Comparison of ENCODE assay signal across 10 cellular contexts in the genomic region with DNA sequence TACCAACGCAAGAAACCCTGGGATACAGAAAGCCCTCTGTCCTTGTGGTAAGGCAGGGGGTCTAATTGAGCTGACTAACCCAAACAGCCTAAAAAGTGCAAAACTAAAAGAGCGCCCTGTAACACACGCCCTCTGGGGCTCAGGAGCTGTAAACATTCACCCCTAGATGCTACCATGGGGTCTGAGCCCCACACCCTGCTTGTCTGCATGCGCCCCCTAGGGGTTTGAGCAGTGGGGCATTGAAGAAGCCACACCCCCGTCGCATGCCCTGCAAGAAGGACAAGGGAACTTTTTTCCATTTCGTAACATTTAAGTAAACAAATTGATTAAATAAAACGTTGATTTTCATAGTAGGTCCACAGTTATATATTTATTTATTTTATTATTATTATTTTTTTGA.
A peak's percentile ranks its signal among the peaks of the same experiment; 100 is the strongest.
DNase-seq lines count a peak whose midpoint lies in the region; ATAC-seq and TF ChIP-seq lines count a peak whose summit lies in the region.
"Had no signal": no experiment of that assay in that cellular context is flagged by ENCODE, and none has a peak within 500 bp of the region (broad histone marks: within the 10 kb centered on the region; RNA-seq: fewer than 3 reads in every experiment).

No MANE protein-coding gene starts in this region.

- no peaks in the 10 kb centered on the region for H3K27me3 Mint-ChIP-seq in activated naive CD8-positive, alpha-beta T cell treated with anti-CD3 and anti-CD28 coated beads, Interleukin-2, amount 50 U/mL, for 24 hours
- H3K27me3 Mint-ChIP-seq in type B pancreatic cell: no peaks in the 10 kb centered on the region

- no peaks in the 10 kb centered on the region for H3K9me3 Mint-ChIP-seq in activated naive CD8-positive, alpha-beta T cell treated with anti-CD3 and anti-CD28 coated beads, Interleukin-2, amount 50 U/mL, for 24 hours
- H3K9me3 Mint-ChIP-seq in type B pancreatic cell: no peaks in the 10 kb centered on the region
- H3K9me3 Mint-ChIP-seq: T-helper 1 cell treated with Interleukin-12 subunit alpha and Interleukin-12 subunit beta and Interleukin-4 antibody, amounts not matched to agents 30 μg/mL and 1 μg/mL, for 36 hours had no signal

- no peak overlapping the region for H3K27ac Mint-ChIP-seq in activated naive CD8-positive, alpha-beta T cell treated with anti-CD3 and anti-CD28 coated beads, Interleukin-2, amount 50 U/mL, for 24 hours
- no peak overlapping the region for H3K27ac Mint-ChIP-seq in type B pancreatic cell
- H3K27ac Mint-ChIP-seq: T-helper 1 cell treated with Interleukin-12 subunit alpha and Interleukin-12 subunit beta and Interleukin-4 antibody, amounts not matched to agents 30 μg/mL and 1 μg/mL, for 36 hours had no signal

- POLR2A ChIA-PET in GM10248 (lab: Yijun Ruan, JAX): no interaction called here

- H3K36me3 Mint-ChIP-seq in activated naive CD8-positive, alpha-beta T cell treated with anti-CD3 and anti-CD28 coated beads, Interleukin-2, amount 50 U/mL, for 24 hours (ENCODE audit: low read depth): no peaks in the 10 kb centered on the region
- H3K36me3 Mint-ChIP-seq in type B pancreatic cell: no peaks in the 10 kb centered on the region

- DNase-seq in GM10248 (ENCODE audit: extremely low spot score) (peak; percentile 10), type B pancreatic cell (ENCODE audit: extremely low spot score, unreplicated experiment) (no peak), hepatic stellate cell (ENCODE audit: low spot score) (no peak), globus pallidus (ENCODE audit: low spot score) (no peak), kidney glomerular epithelial cell (lab: John Stamatoyannopoulos, UW) (no peak)
- peak; percentile 21 for DNase-seq in activated naive CD8-positive, alpha-beta T cell treated with anti-CD3 and anti-CD28 coated beads, Interleukin-2, amount 50 U/mL, for 24 hours
- DNase-seq: NCI-H2029 had no signal

- CTCF ChIA-PET in GM10248 (lab: Yijun Ruan, JAX): interaction anchor here (1.3 kb wide), 1 partner anchor 12 kb away, joined by 4 read pairs; no protein-coding TSS in a partner anchor

- H3K4me3 Mint-ChIP-seq in activated naive CD8-positive, alpha-beta T cell treated with anti-CD3 and anti-CD28 coated beads, Interleukin-2, amount 50 U/mL, for 24 hours: no peak overlapping the region
- no peak overlapping the region for H3K4me3 Mint-ChIP-seq in type B pancreatic cell
- H3K4me3 Mint-ChIP-seq: T-helper 1 cell treated with Interleukin-12 subunit alpha and Interleukin-12 subunit beta and Interleukin-4 antibody, amounts not matched to agents 30 μg/mL and 1 μg/mL, for 36 hours had no signal

- H3K4me1 Mint-ChIP-seq in activated naive CD8-positive, alpha-beta T cell treated with anti-CD3 and anti-CD28 coated beads, Interleukin-2, amount 50 U/mL, for 24 hours: no peaks in the 10 kb centered on the region
- no peaks in the 10 kb centered on the region for H3K4me1 Mint-ChIP-seq in type B pancreatic cell (ENCODE audit: unreplicated experiment)

- TF ChIP-seq CTCF in GM10248 (IDR thresholded peaks at IDR 0.05; ENCODE audit: control extremely low read depth, extremely low read depth, low read depth, missing control alignments) (peak; percentile 24), type B pancreatic cell (conservative IDR thresholded peaks at IDR 0.05) (no peak)

- ATAC-seq in GM18867 (IDR thresholded peaks at IDR 0.05; ENCODE audit: unreplicated experiment): peak; percentile 78
- peak; percentile 81 for ATAC-seq in HG03354 (IDR thresholded peaks at IDR 0.05; ENCODE audit: poor library complexity, severe bottlenecking, unreplicated experiment)
- ATAC-seq in activated naive CD8-positive, alpha-beta T cell treated with anti-CD3 and anti-CD28 coated beads, Interleukin-2, amount 50 U/mL, for 24 hours: no peak

Comparison
In these comparisons a context has a peak if more than half of its experiments do, and no peak if none do; other contexts are left out.
1. DNase-seq: peak in GM10248 (single experiment) and activated naive CD8-positive, alpha-beta T cell treated with anti-CD3 and anti-CD28 coated beads, Interleukin-2, amount 50 U/mL, for 24 hours (single experiment); none in type B pancreatic cell (single experiment), hepatic stellate cell (single experiment), globus pallidus (single experiment) and kidney glomerular epithelial cell (single experiment).